10 cellular contexts compared by ENCODE assay signal in the genomic region with DNA sequence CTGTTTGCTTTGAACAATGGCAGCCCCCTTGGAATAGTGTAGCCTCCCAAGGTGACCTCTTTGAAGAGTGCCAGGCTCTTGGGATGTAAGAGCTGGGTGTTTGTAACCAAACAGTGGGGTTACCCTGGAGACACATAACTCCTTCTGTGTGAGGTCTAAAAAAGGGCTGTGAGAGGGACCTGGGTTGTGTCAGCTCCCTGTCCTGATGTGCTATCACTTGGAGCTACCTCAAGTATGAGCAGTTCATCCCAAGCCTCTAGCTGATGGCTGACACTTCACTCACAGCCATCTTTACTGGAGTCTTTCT. TPM values are rescaled to one million over a fixed set of nuclear protein-coding genes. Genes with fewer than 3 reads are reported as not detected.
DNase-seq lines count a peak whose midpoint lies in the region; ATAC-seq and TF ChIP-seq lines count a peak whose summit lies in the region.
"Had no signal": no experiment of that assay in that cellular context is flagged by ENCODE, and none has a peak within 500 bp of the region (broad histone marks: within the 10 kb centered on the region; RNA-seq: fewer than 3 reads in every experiment).

No MANE protein-coding gene starts in this region.

- no peak for TF ChIP-seq POLR2A in vagina (IDR thresholded peaks at IDR 0.05)

- no peaks in the 10 kb centered on the region for H3K9me3 ChIP-seq in muscle layer of colon (ENCODE audit: low read length)
- H3K9me3 ChIP-seq in vagina: no peaks in the 10 kb centered on the region

- H3K36me3 ChIP-seq in muscle layer of colon (ENCODE audit: insufficient read depth, low read length) (peaks cover 17% of the 10 kb centered on the region), vagina (no peaks in the 10 kb centered on the region)

- no peak overlapping the region for H3K9ac ChIP-seq in muscle layer of colon (ENCODE audit: low read length)

- TF ChIP-seq CTCF in fibroblast of the aortic adventitia (IDR thresholded peaks at IDR 0.05; ENCODE audit: insufficient read depth, low read length) (no peak), vagina (IDR thresholded peaks at IDR 0.05) (no peak)

- H3K4me1 ChIP-seq in muscle layer of colon (ENCODE audit: insufficient read depth, low read length) (peaks cover 73% of the 10 kb centered on the region), vagina (peaks cover 23% of the 10 kb centered on the region)

- H3K27ac ChIP-seq in muscle layer of colon (ENCODE audit: low read depth, low read length) (peak overlapping the region; percentile 96), vagina (peak overlapping the region; percentile 57)

- H3K27me3 ChIP-seq in muscle layer of colon (ENCODE audit: control insufficient read depth in 1 of 2, insufficient read depth in 2 of 2, low read length in 2 of 2): no peaks in the 10 kb centered on the region
- H3K27me3 ChIP-seq in vagina: no peaks in the 10 kb centered on the region

- peak; percentile 37 for DNase-seq in fibroblast of the aortic adventitia (ENCODE audit: low read depth)
- DNase-seq in vagina (ENCODE audit: extremely low spot score in 2 of 2): no peak
- no peak for DNase-seq in central memory CD4-positive, alpha-beta T cell
- DNase-seq in NOMO-1 (lab: John Stamatoyannopoulos, UW; ENCODE audit: unreplicated experiment in 2 of 2): no peak
- DNase-seq: activated B cell treated with CpG ODN at 0.5 μM for 24 hours; activated T-cell treated with anti-CD3 and anti-CD28 coated beads, Interleukin-2, amount 50 U/mL, for 24 hours; occipital lobe had no signal

- no peak overlapping the region for H3K4me3 ChIP-seq in fibroblast of the aortic adventitia (ENCODE audit: low read depth, low read length)
- H3K4me3 ChIP-seq in muscle layer of colon (ENCODE audit: low read depth in 1 of 2, low read length in 2 of 2): no peak overlapping the region
- no peak overlapping the region for H3K4me3 ChIP-seq in vagina

- intact Hi-C loops in vagina (cut with DNase I): loop anchor here (2.0 kb wide), 1 partner anchor 38 kb away; no protein-coding TSS in a partner anchor

- ATAC-seq in SK-N-SH treated with all-trans-retinoic acid at 6 μM for 48 hours (peak; percentile 31), HG03342 (IDR thresholded peaks at IDR 0.05; ENCODE audit: unreplicated experiment) (no peak)

TF ChIP-seq in SK-N-SH treated with all-trans-retinoic acid at 6 μM for 48 hours, 23 proteins besides CTCF, POLR2A, EP300 and RAD21:
- TF ChIP-seq PPARA (CRISPR knock-in tag; IDR thresholded peaks at IDR 0.05; ENCODE audit: borderline replicate concordance): no peak

RNA-seq across cellular contexts. Expression of a gene that starts 40.2 kb away (rescaled TPM):
- total RNA-seq in fibroblast of the aortic adventitia (ENCODE audit: low replicate concordance) (under 0.01 and 0.49 TPM in 2 replicates), vagina (12.8 TPM)
